ENCODE assay signal across 1 cellular context in genomic region chr9:37141015-37141414, GRCh38.
TF ChIP-seq lines count a peak whose summit lies in the region.

No MANE protein-coding gene starts in this region.

TF ChIP-seq in GM12878, 131 proteins besides CTCF, POLR2A, EP300 and RAD21 (continued from another document):
- no peak for TF ChIP-seq CEBPZ (IDR thresholded peaks at IDR 0.05; ENCODE audit: low read depth, low read length)
- no peak for TF ChIP-seq RELA (IDR thresholded peaks at IDR 0.05; ENCODE audit: borderline replicate concordance, partially characterized antibody)
- 0 out of 2 replicates have a peak, but pooled peaks have one; percentile 16 for TF ChIP-seq MEF2A (IDR thresholded peaks at IDR 0.05; ENCODE audit: insufficient read depth, low read depth, low read length)
- TF ChIP-seq RELB (IDR thresholded peaks at IDR 0.05; ENCODE audit: low read depth) = 0 out of 2 replicates have a peak, but pooled peaks have one; percentile 54
- TF ChIP-seq ZNF687 (IDR thresholded peaks at IDR 0.05) = no peak
- peak; percentile 59 for TF ChIP-seq RUNX3 (IDR thresholded peaks at IDR 0.05; ENCODE audit: low read length)
- peak; percentile 65 to 77; a peak in 2 of 4 replicates for TF ChIP-seq IKZF2 (IDR thresholded peaks at IDR 0.05)
- no peak for TF ChIP-seq SUPT20H (IDR thresholded peaks at IDR 0.05; ENCODE audit: borderline replicate concordance, control insufficient read depth, low read depth, low read length)
- TF ChIP-seq MTA2 (IDR thresholded peaks at IDR 0.05; ENCODE audit: low read depth) = peak; percentile 55
- peak; percentile 49; the same call in 1 of the 2 replicates for TF ChIP-seq IKZF1 (conservative IDR thresholded peaks at IDR 0.05)
- no peak for TF ChIP-seq ZSCAN29 (IDR thresholded peaks at IDR 0.05)
- TF ChIP-seq MYB (IDR thresholded peaks at IDR 0.05; ENCODE audit: borderline replicate concordance, low read depth, low read length) = no peak
- TF ChIP-seq GATAD2B (conservative IDR thresholded peaks at IDR 0.05; ENCODE audit: low read depth) = no peak
- TF ChIP-seq MLLT1 (IDR thresholded peaks at IDR 0.05) = peak; percentile 71
- no peak for TF ChIP-seq ZNF622 (IDR thresholded peaks at IDR 0.05)
- TF ChIP-seq EZH2 (IDR thresholded peaks at IDR 0.05; ENCODE audit: borderline replicate concordance, control insufficient read depth, low read depth, low read length) = no peak
- TF ChIP-seq NBN (IDR thresholded peaks at IDR 0.05) = 0 out of 2 replicates have a peak, but pooled peaks have one; percentile 34
- TF ChIP-seq ESRRA (IDR thresholded peaks at IDR 0.05; ENCODE audit: low read length) = no peak
- TF ChIP-seq POLR2AphosphoS5 (IDR thresholded peaks at IDR 0.05; ENCODE audit: low read length) = no peak
- no peak; the same call in 1 of the 2 replicates for TF ChIP-seq TBL1XR1 (IDR thresholded peaks at IDR 0.05; ENCODE audit: low read depth, low read length)
- TF ChIP-seq ZNF384 (IDR thresholded peaks at IDR 0.05; ENCODE audit: borderline replicate concordance, low read depth, low read length) = no peak
- no peak for TF ChIP-seq ZNF24 (IDR thresholded peaks at IDR 0.05)
- no peak for TF ChIP-seq TCF3 (IDR thresholded peaks at IDR 0.05; ENCODE audit: borderline replicate concordance, insufficient read depth, low read depth, low read length)
- no peak for TF ChIP-seq E2F8 (IDR thresholded peaks at IDR 0.05; ENCODE audit: low read depth, partially characterized antibody)
- peak; percentile 43; the same call in 1 of the 2 replicates for TF ChIP-seq FOXM1 (IDR thresholded peaks at IDR 0.05; ENCODE audit: low read depth, low read length)
- no peak for TF ChIP-seq SREBF1 (IDR thresholded peaks at IDR 0.05; ENCODE audit: low read length)
